1 cellular context compared by ENCODE assay signal in the genomic region with DNA sequence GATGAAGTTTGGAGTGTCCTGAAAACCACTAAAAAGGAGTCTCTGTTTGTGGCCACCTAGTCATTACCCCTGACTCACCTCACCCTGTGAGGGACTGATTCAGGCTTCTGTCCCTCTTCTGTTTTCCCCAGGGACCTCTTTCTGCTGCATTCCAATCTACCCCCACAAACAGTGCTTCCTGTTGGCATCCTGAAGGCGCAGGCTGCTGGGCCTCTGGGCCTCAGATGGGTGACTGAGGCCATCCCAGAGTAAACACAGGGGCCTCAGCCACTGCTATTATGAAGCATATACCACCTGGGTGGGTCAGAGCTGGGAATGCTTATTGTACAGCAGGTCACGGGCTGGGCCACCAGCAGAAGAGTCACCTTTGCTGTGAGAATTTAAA.
TF ChIP-seq lines count a peak whose summit lies in the region.

No MANE protein-coding gene starts in this region.

TF ChIP-seq in IMR-90, 13 proteins besides CTCF, POLR2A, EP300 and RAD21:
- TF ChIP-seq CHD1 (IDR thresholded peaks at IDR 0.05; ENCODE audit: low read depth, low read length) (no peak), CEBPB (IDR thresholded peaks at IDR 0.05; ENCODE audit: low read depth, low read length) (no peak), RCOR1 (IDR thresholded peaks at IDR 0.05; ENCODE audit: insufficient replicate concordance, low read length) (no peak), USF2 (IDR thresholded peaks at IDR 0.05; ENCODE audit: low read depth, low read length) (no peak), MAZ (IDR thresholded peaks at IDR 0.05; ENCODE audit: borderline replicate concordance, low read depth, low read length) (no peak), RFX5 (IDR thresholded peaks at IDR 0.05; ENCODE audit: low read depth, low read length) (no peak)
- TF ChIP-seq, protein P1, sequence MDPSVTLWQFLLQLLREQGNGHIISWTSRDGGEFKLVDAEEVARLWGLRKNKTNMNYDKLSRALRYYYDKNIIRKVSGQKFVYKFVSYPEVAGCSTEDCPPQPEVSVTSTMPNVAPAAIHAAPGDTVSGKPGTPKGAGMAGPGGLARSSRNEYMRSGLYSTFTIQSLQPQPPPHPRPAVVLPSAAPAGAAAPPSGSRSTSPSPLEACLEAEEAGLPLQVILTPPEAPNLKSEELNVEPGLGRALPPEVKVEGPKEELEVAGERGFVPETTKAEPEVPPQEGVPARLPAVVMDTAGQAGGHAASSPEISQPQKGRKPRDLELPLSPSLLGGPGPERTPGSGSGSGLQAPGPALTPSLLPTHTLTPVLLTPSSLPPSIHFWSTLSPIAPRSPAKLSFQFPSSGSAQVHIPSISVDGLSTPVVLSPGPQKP (IDR thresholded peaks at IDR 0.05; ENCODE audit: borderline replicate concordance, low read depth, low read length) = no peak
